Comparison of ENCODE assay signal across 1 cellular context in genomic region chr10:7314068-7314646, GRCh38.
TF ChIP-seq lines count a peak whose summit lies in the region.

No MANE protein-coding gene starts in this region.

TF ChIP-seq in GM12891, 5 proteins besides CTCF, POLR2A, EP300 and RAD21:
- TF ChIP-seq SPI1 (IDR thresholded peaks at IDR 0.05; ENCODE audit: low read depth, low read length) (no peak), TAF1 (IDR thresholded peaks at IDR 0.05; ENCODE audit: low read depth, low read length) (no peak), PAX5 (IDR thresholded peaks at IDR 0.05; ENCODE audit: insufficient read depth, low read length, severe bottlenecking) (no peak), POLR2AphosphoS5 (IDR thresholded peaks at IDR 0.05; ENCODE audit: low read depth, low read length) (no peak)
